ENCODE assay signal across 9 cellular contexts in the genomic region with DNA sequence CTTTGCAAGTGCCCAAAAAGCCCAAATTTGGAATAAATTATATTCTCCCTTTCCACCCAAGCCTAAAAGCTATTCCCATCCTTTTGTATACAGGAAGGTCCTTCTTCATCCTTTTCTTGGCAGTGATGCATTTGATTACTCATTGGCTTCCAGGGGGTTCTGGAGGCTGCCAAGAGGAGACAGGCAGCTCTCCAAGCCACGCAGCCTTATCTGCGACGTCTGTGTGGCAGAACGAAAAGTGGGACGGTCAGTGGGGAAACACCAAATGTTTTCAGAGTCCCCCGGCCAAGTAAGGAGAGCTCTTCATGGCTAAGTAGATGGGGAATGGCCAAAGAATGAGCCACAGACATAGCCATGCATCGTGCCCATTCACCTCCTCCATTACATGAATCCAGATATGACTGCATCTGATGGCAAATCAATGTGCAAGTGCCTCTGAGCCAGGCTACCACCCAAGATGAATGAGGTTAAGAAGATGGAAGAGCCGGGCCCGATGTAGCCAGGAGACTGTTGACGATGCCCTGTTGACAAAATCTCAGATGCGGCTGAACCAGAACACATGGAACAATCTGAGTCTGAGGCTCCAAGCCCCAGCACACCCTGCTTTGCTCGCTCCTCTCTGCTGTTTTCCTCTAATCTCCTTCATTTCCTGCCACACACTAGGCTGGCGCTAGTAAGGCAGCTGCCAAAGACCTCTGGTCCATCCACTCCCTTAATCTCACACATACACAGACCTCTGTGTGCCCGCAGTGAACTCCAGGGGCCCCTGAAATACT. TPM values are rescaled to one million over a fixed set of nuclear protein-coding genes. Genes with fewer than 3 reads are reported as not detected.
A peak's percentile ranks its signal among the peaks of the same experiment; 100 is the strongest.
DNase-seq lines count a peak whose midpoint lies in the region; ATAC-seq and TF ChIP-seq lines count a peak whose summit lies in the region.
"Had no signal": no experiment of that assay in that cellular context is flagged by ENCODE, and none has a peak within 500 bp of the region (broad histone marks: within the 10 kb centered on the region; RNA-seq: fewer than 3 reads in every experiment).

No MANE protein-coding gene starts in this region.

- no peak for ATAC-seq in activated naive CD8-positive, alpha-beta T cell treated with anti-CD3 and anti-CD28 coated beads, Interleukin-2, amount 50 U/mL, for 24 hours
- ATAC-seq in left ventricle myocardium superior (peak; percentile 59), HG03175 (IDR thresholded peaks at IDR 0.05; ENCODE audit: unreplicated experiment) (no peak), HG02678 (IDR thresholded peaks at IDR 0.05; ENCODE audit: unreplicated experiment) (no peak), GM19463 (IDR thresholded peaks at IDR 0.05; ENCODE audit: unreplicated experiment) (no peak)

- peaks cover 16% of the 10 kb centered on the region for H3K4me1 Mint-ChIP-seq in activated naive CD8-positive, alpha-beta T cell treated with anti-CD3 and anti-CD28 coated beads, Interleukin-2, amount 50 U/mL, for 24 hours
- H3K4me1 Mint-ChIP-seq in mesothelial cell of epicardium = peaks cover 2% of the 10 kb centered on the region

- intact Hi-C loops in left ventricle myocardium superior (cut with micrococcal nuclease) (loop anchor here (10.0 kb wide), 1 partner anchor 49 kb away; no protein-coding TSS in a partner anchor), stomach (cut with DNase I; ENCODE audit: low total_unique reads) (no loop called here)

- peak overlapping the region; percentile 26 for H3K27ac Mint-ChIP-seq in activated naive CD8-positive, alpha-beta T cell treated with anti-CD3 and anti-CD28 coated beads, Interleukin-2, amount 50 U/mL, for 24 hours
- H3K27ac Mint-ChIP-seq in mesothelial cell of epicardium = no peak overlapping the region

- H3K9me3 Mint-ChIP-seq in activated naive CD8-positive, alpha-beta T cell treated with anti-CD3 and anti-CD28 coated beads, Interleukin-2, amount 50 U/mL, for 24 hours = no peaks in the 10 kb centered on the region
- H3K9me3 Mint-ChIP-seq in mesothelial cell of epicardium = no peaks in the 10 kb centered on the region

- DNase-seq in HCEC 1CT = peak; percentile 77
- DNase-seq in activated naive CD8-positive, alpha-beta T cell treated with anti-CD3 and anti-CD28 coated beads, Interleukin-2, amount 50 U/mL, for 24 hours = no peak
- peak; percentile 67 for DNase-seq in left ventricle myocardium superior
- DNase-seq in stomach = no peak
- no peak for DNase-seq in mesothelial cell of epicardium (ENCODE audit: low spot score in 2 of 2, unreplicated experiment in 2 of 2)

- no peaks in the 10 kb centered on the region for H3K27me3 ChIP-seq in stomach

- TF ChIP-seq POLR2A in stomach (IDR thresholded peaks at IDR 0.05) = no peak

- WGBS in stomach, 5 donors = 24 to 45% (median 42%) methylated on average over 13 to 14 of the region's 14 CpGs

- peaks cover 2% of the 10 kb centered on the region for H3K36me3 Mint-ChIP-seq in activated naive CD8-positive, alpha-beta T cell treated with anti-CD3 and anti-CD28 coated beads, Interleukin-2, amount 50 U/mL, for 24 hours (ENCODE audit: low read depth)
- H3K36me3 Mint-ChIP-seq in mesothelial cell of epicardium = peaks cover 11% of the 10 kb centered on the region

- H3K4me3 ChIP-seq in stomach = peak overlapping the region in 1 of 4 donors; percentile 7

- no peak for TF ChIP-seq EP300 in stomach (IDR thresholded peaks at IDR 0.05)

- H3K36me3 ChIP-seq in stomach = peaks cover 0 to 15% (median 6%) of the 10 kb centered on the region in 4 donors

- H3K27ac ChIP-seq in stomach = peak overlapping the region; percentile 43 to 86 (median 74)
- H3K27ac ChIP-seq: KMS-11 had no signal

- TF ChIP-seq CTCF in stomach (IDR thresholded peaks at IDR 0.05) = no peak
- no peak for TF ChIP-seq CTCF in mesothelial cell of epicardium (IDR thresholded peaks at IDR 0.05; ENCODE audit: unreplicated experiment)

- no peak overlapping the region for H3K4me3 Mint-ChIP-seq in activated naive CD8-positive, alpha-beta T cell treated with anti-CD3 and anti-CD28 coated beads, Interleukin-2, amount 50 U/mL, for 24 hours
- no peak overlapping the region for H3K4me3 Mint-ChIP-seq in mesothelial cell of epicardium

- H3K9me3 ChIP-seq in stomach = no peaks in the 10 kb centered on the region

- H3K27me3 Mint-ChIP-seq in activated naive CD8-positive, alpha-beta T cell treated with anti-CD3 and anti-CD28 coated beads, Interleukin-2, amount 50 U/mL, for 24 hours = peaks cover 9% of the 10 kb centered on the region
- no peaks in the 10 kb centered on the region for H3K27me3 Mint-ChIP-seq in mesothelial cell of epicardium (ENCODE audit: low read depth)

- peaks cover 31 to 93% (median 56%) of the 10 kb centered on the region in 4 donors for H3K4me1 ChIP-seq in stomach

RNA-seq across cellular contexts. Expression of a gene that starts 12.0 kb away (rescaled TPM):
- total RNA-seq in left ventricle myocardium superior = 9.3 TPM
- total RNA-seq in stomach = 10 to 100 TPM in 3 of 5 donors, 1 to 10 TPM in 2; 1.2 to 42.8 (median 13.3) TPM
- polyA plus RNA-seq in stomach = 1 to 10 TPM; 3.3 to 4.1 (median 3.4) TPM
- total RNA-seq in mesothelial cell of epicardium = 17.1 to 19.7 TPM (median 19.7 TPM) in 3 replicates

Comparison
In these comparisons a context has a peak if more than half of its experiments do, and no peak if none do; other contexts are left out.
1. DNase-seq: peak in HCEC 1CT (single experiment) and left ventricle myocardium superior (single experiment); none in activated naive CD8-positive, alpha-beta T cell treated with anti-CD3 and anti-CD28 coated beads, Interleukin-2, amount 50 U/mL, for 24 hours (single experiment), stomach (single experiment) and mesothelial cell of epicardium (0 of 2).